In genomic region chr2:119755906-119756305, GRCh38 we compare ENCODE assay signal across 27 cellular contexts.
"Had no signal": no experiment of that assay in that cellular context is flagged by ENCODE, and none has a peak within 500 bp of the region (broad histone marks: within the 10 kb centered on the region; RNA-seq: fewer than 3 reads in every experiment).

No MANE protein-coding gene starts in this region.

- H3K4me2 ChIP-seq: KMS-11, PC-9 had no signal

- H3K36me3 ChIP-seq: adrenal gland had no signal

- H3K27me3 ChIP-seq: adrenal gland had no signal

- H2AFZ ChIP-seq: PC-9 had no signal

- DNase-seq: activated CD4-positive, alpha-beta memory T cell treated with anti-CD3 and anti-CD28 coated beads for 36 hours; activated CD4-positive, alpha-beta T cell treated with anti-CD3 and anti-CD28 coated beads, Interleukin-2, amount 10 ng/mL, durations not matched to agents 7 days and 5 days; activated CD4-positive, CD25-positive, alpha-beta regulatory T cell; activated CD8-positive, alpha-beta memory T cell treated with anti-CD3 and anti-CD28 coated beads for 24 hours; activated naive CD4-positive, alpha-beta T cell treated with anti-CD3 and anti-CD28 coated beads, Interleukin-2, amount 50 U/mL, for 16 hours; activated naive CD8-positive, alpha-beta T cell treated with anti-CD3 and anti-CD28 coated beads, Interleukin-2, amount 10 ng/mL, durations not matched to agents 7 days and 5 days; activated T-cell treated with anti-CD3 and anti-CD28 coated beads for 4 hours; adrenal gland; anterior cingulate cortex; MM.1S; NCI-H1105; NCI-H1436; NCI-H1694 treated with DMSO at 0.1 percent for 48 hours; NCI-H2029 treated with DMSO at 0.1 percent for 48 hours; NCI-H345; NCI-H510A; NCI-H526 treated with DMSO at 0.1 percent for 48 hours; SIG-M5; T-cell; T-helper 2 cell; T1000 had no signal

- H3K4me3 Mint-ChIP-seq: activated CD4-positive, alpha-beta memory T cell treated with anti-CD3 and anti-CD28 coated beads for 36 hours; activated CD4-positive, alpha-beta T cell treated with anti-CD3 and anti-CD28 coated beads, Interleukin-2, amount 10 ng/mL, durations not matched to agents 7 days and 5 days; activated naive CD8-positive, alpha-beta T cell treated with anti-CD3 and anti-CD28 coated beads, Interleukin-2, amount 10 ng/mL, durations not matched to agents 7 days and 5 days; T-cell had no signal

- H3K9me3 Mint-ChIP-seq: activated CD4-positive, alpha-beta memory T cell treated with anti-CD3 and anti-CD28 coated beads for 36 hours; activated CD4-positive, alpha-beta T cell treated with anti-CD3 and anti-CD28 coated beads, Interleukin-2, amount 10 ng/mL, durations not matched to agents 7 days and 5 days; activated naive CD8-positive, alpha-beta T cell treated with anti-CD3 and anti-CD28 coated beads, Interleukin-2, amount 10 ng/mL, durations not matched to agents 7 days and 5 days; IgD-negative memory B cell; T-cell had no signal

- H3K27ac Mint-ChIP-seq: activated CD4-positive, alpha-beta memory T cell treated with anti-CD3 and anti-CD28 coated beads for 36 hours; activated CD4-positive, alpha-beta T cell treated with anti-CD3 and anti-CD28 coated beads, Interleukin-2, amount 10 ng/mL, durations not matched to agents 7 days and 5 days; activated naive CD8-positive, alpha-beta T cell treated with anti-CD3 and anti-CD28 coated beads, Interleukin-2, amount 10 ng/mL, durations not matched to agents 7 days and 5 days had no signal

- H3K9ac ChIP-seq: KMS-11 had no signal

- FAIRE-seq: TTC549 had no signal

- H3K4me3 ChIP-seq: adrenal gland, PC-9, SK-N-MC had no signal

- H3K9me3 ChIP-seq: adrenal gland had no signal

- H3K27me3 Mint-ChIP-seq: activated CD4-positive, alpha-beta memory T cell treated with anti-CD3 and anti-CD28 coated beads for 36 hours; T-cell had no signal

- H3K27ac ChIP-seq: KMS-11, PC-9, SK-N-MC, VCaP had no signal

- ATAC-seq: T-cell had no signal

- H3K36me3 Mint-ChIP-seq: activated CD4-positive, alpha-beta memory T cell treated with anti-CD3 and anti-CD28 coated beads for 36 hours; activated naive CD8-positive, alpha-beta T cell treated with anti-CD3 and anti-CD28 coated beads, Interleukin-2, amount 10 ng/mL, durations not matched to agents 7 days and 5 days; IgD-negative memory B cell; T-cell had no signal
